Comparison of ENCODE assay signal across 15 cellular contexts in genomic region chr15:40956543-40956982, GRCh38. TPM values are rescaled to one million over a fixed set of nuclear protein-coding genes. Genes with fewer than 3 reads are reported as not detected.
DNase-seq lines count a peak whose midpoint lies in the region; TF ChIP-seq lines count a peak whose summit lies in the region.
"Had no signal": no experiment of that assay in that cellular context is flagged by ENCODE, and none has a peak within 500 bp of the region (broad histone marks: within the 10 kb centered on the region; RNA-seq: fewer than 3 reads in every experiment).

No MANE protein-coding gene starts in this region.

- TF ChIP-seq POLR2A in lower leg skin (IDR thresholded peaks at IDR 0.05): no peak

- H2AK5ac ChIP-seq in mesenchymal stem cell (ENCODE audit: low read length, severe bottlenecking): no peak overlapping the region

- H2BK15ac ChIP-seq in mesenchymal stem cell (ENCODE audit: low read depth, poor library complexity, severe bottlenecking): no peak overlapping the region

- peaks cover 8% of the 10 kb centered on the region for H3K79me1 ChIP-seq in mesenchymal stem cell (replicated peaks; ENCODE audit: low read length, poor library complexity, severe bottlenecking)

- H3K23ac ChIP-seq in mesenchymal stem cell (ENCODE audit: low read length in 2 of 2): peak overlapping the region in 1 of 2 experiments; percentile 67

- H3K18ac ChIP-seq in mesenchymal stem cell (ENCODE audit: low read depth in 1 of 2, low read length in 2 of 2): peak overlapping the region in 1 of 2 experiments; percentile 0

- H3K36me3 Mint-ChIP-seq in MCF 10A (ENCODE audit: insufficient read depth, unreplicated experiment): peaks cover 19% of the 10 kb centered on the region
- no peaks in the 10 kb centered on the region for H3K36me3 Mint-ChIP-seq in type B pancreatic cell
- H3K36me3 Mint-ChIP-seq in mesothelial cell of epicardium: peaks cover 2% of the 10 kb centered on the region
- H3K36me3 Mint-ChIP-seq: CD14-positive monocyte had no signal

- H3K9me3 Mint-ChIP-seq in MCF 10A (ENCODE audit: unreplicated experiment): no peaks in the 10 kb centered on the region
- no peaks in the 10 kb centered on the region for H3K9me3 Mint-ChIP-seq in type B pancreatic cell
- no peaks in the 10 kb centered on the region for H3K9me3 Mint-ChIP-seq in mesothelial cell of epicardium
- H3K9me3 Mint-ChIP-seq: central memory CD8-positive, alpha-beta T cell had no signal

- H3K9ac ChIP-seq in mammary epithelial cell (ENCODE audit: insufficient read depth, low read length): no peak overlapping the region
- no peak overlapping the region for H3K9ac ChIP-seq in mesenchymal stem cell (ENCODE audit: low read length)

- H2BK12ac ChIP-seq in mesenchymal stem cell (ENCODE audit: low read length in 2 of 2): peak overlapping the region; percentile 3 to 38

- no peak overlapping the region for H3K4ac ChIP-seq in mesenchymal stem cell (ENCODE audit: low read depth in 1 of 2, low read length in 2 of 2)

- no peaks in the 10 kb centered on the region for H4K20me1 ChIP-seq in mammary epithelial cell (ENCODE audit: insufficient read depth, low read length)

- no peaks in the 10 kb centered on the region for H3K79me2 ChIP-seq in mammary epithelial cell (ENCODE audit: insufficient read depth, low read length)

- peak overlapping the region; percentile 7 for H3K27ac Mint-ChIP-seq in MCF 10A (ENCODE audit: low read depth, unreplicated experiment)
- H3K27ac Mint-ChIP-seq in type B pancreatic cell: peak overlapping the region; percentile 55
- H3K27ac Mint-ChIP-seq in mesothelial cell of epicardium: no peak overlapping the region

- no peak overlapping the region for H2BK5ac ChIP-seq in mesenchymal stem cell (ENCODE audit: low read depth, low read length, poor library complexity, severe bottlenecking)

- intact Hi-C loops in MCF 10A (cut with micrococcal nuclease) (no loop called here), mammary epithelial cell (cut with micrococcal nuclease) (loop anchor here (10.0 kb wide), 1 partner anchor 378 kb away; the partner anchor contains the start of genes NUSAP1 and OIP5), ascending aorta (cut with DNase I) (no loop called here), lower leg skin (cut with DNase I; ENCODE audit: low total_unique reads) (no loop called here)

- in situ Hi-C loops in mammary epithelial cell (cut with MboI; ENCODE audit: low sequenced_read_pairs in 2 of 2): no loop called here

- no peak overlapping the region for H4K8ac ChIP-seq in mesenchymal stem cell (ENCODE audit: low read length)

- H3K27me3 Mint-ChIP-seq in MCF 10A (ENCODE audit: insufficient read depth, unreplicated experiment) (no peaks in the 10 kb centered on the region), type B pancreatic cell (peaks cover 13% of the 10 kb centered on the region), mesothelial cell of epicardium (ENCODE audit: low read depth) (peaks cover 13% of the 10 kb centered on the region)

- peaks cover 38% of the 10 kb centered on the region for H3K4me1 Mint-ChIP-seq in MCF 10A (ENCODE audit: insufficient read depth, unreplicated experiment)
- H3K4me1 Mint-ChIP-seq in type B pancreatic cell (ENCODE audit: unreplicated experiment): peaks cover 28% of the 10 kb centered on the region
- H3K4me1 Mint-ChIP-seq in mesothelial cell of epicardium: peaks cover 15% of the 10 kb centered on the region

- no peak overlapping the region for H2AFZ ChIP-seq in mammary epithelial cell (ENCODE audit: low read depth, low read length)
- H2AFZ ChIP-seq in mesenchymal stem cell (ENCODE audit: low read depth, low read length): no peak overlapping the region

- no peaks in the 10 kb centered on the region for H3K27me3 ChIP-seq in mammary epithelial cell (ENCODE audit: insufficient read depth, low read length)
- no peaks in the 10 kb centered on the region for H3K27me3 ChIP-seq in ascending aorta
- H3K27me3 ChIP-seq in mesenchymal stem cell (ENCODE audit: control insufficient read depth in 1 of 2, insufficient read depth in 1 of 2, low read length in 2 of 2): peaks cover 0 to 9% of the 10 kb centered on the region in 2 experiments

- dilution Hi-C loops in mammary epithelial cell (cut with HindIII; ENCODE audit: low sequenced_read_pairs): no loop called here

- H3K9me3 ChIP-seq in mammary epithelial cell (replicated peaks; ENCODE audit: insufficient read depth, low read length): no peaks in the 10 kb centered on the region
- no peaks in the 10 kb centered on the region for H3K9me3 ChIP-seq in ascending aorta
- no peaks in the 10 kb centered on the region for H3K9me3 ChIP-seq in mesenchymal stem cell (ENCODE audit: control insufficient read depth, low read length)

- WGBS in mammary epithelial cell (ENCODE audit: low coverage, missing lambda C conversion rate): 59% methylated on average over 3 of the region's 3 CpGs
- 91% methylated on average over 3 of the region's 3 CpGs for WGBS in mesenchymal stem cell
- 100% methylated on average over 3 of the region's 3 CpGs for WGBS in lower leg skin, 2 donors

- H2BK120ac ChIP-seq in mesenchymal stem cell (ENCODE audit: low read depth, low read length): no peak overlapping the region

- no peaks in the 10 kb centered on the region for H3K36me3 ChIP-seq in mammary epithelial cell (ENCODE audit: insufficient read depth, low read length)
- H3K36me3 ChIP-seq in ascending aorta: no peaks in the 10 kb centered on the region
- H3K36me3 ChIP-seq in mesenchymal stem cell (ENCODE audit: control insufficient read depth in 1 of 2, insufficient read depth in 2 of 2, low read depth in 1 of 2, low read length in 2 of 2): peaks cover 0 to 22% of the 10 kb centered on the region in 2 experiments

- peak overlapping the region in 1 of 2 experiments; percentile 1 for H3K14ac ChIP-seq in mesenchymal stem cell (ENCODE audit: low read length in 2 of 2)

- no peak for TF ChIP-seq CTCF in MCF 10A (IDR thresholded peaks at IDR 0.05; ENCODE audit: unreplicated experiment)
- TF ChIP-seq CTCF in mammary epithelial cell (conservative IDR thresholded peaks at IDR 0.05 in 1 of 2, IDR thresholded peaks at IDR 0.05 in 1 of 2; ENCODE audit: extremely low read depth in 1 of 2, insufficient read depth in 1 of 2, low read depth in 1 of 2, low read length in 2 of 2): no peak
- TF ChIP-seq CTCF in ascending aorta (IDR thresholded peaks at IDR 0.05): no peak
- no peak for TF ChIP-seq CTCF in type B pancreatic cell (conservative IDR thresholded peaks at IDR 0.05)
- no peak for TF ChIP-seq CTCF in mesothelial cell of epicardium (IDR thresholded peaks at IDR 0.05; ENCODE audit: unreplicated experiment)
- TF ChIP-seq CTCF in lower leg skin (IDR thresholded peaks at IDR 0.05): no peak

- BruUV-seq in MCF 10A (replicated peaks; lab: Mats Ljungman, UMichigan) (no TSS peak), mammary epithelial cell (replicated peaks; lab: Mats Ljungman, UMichigan) (no TSS peak)

- H3K4me3 ChIP-seq in mammary epithelial cell (replicated peaks in 1 of 3; ENCODE audit: insufficient read depth in 1 of 3, low read depth in 2 of 3, low read length in 3 of 3) (no peak overlapping the region), ascending aorta (no peak overlapping the region), mesenchymal stem cell (ENCODE audit: insufficient read depth in 1 of 2, low read depth in 1 of 2, low read length in 2 of 2) (no peak overlapping the region), lower leg skin (ENCODE audit: low read depth, poor library complexity, severe bottlenecking) (no peak overlapping the region)

- H3K27ac ChIP-seq in mammary epithelial cell (ENCODE audit: insufficient read depth, low read depth, low read length) (no peak overlapping the region), ascending aorta (peak overlapping the region; percentile 82 to 87), mesenchymal stem cell (ENCODE audit: low read length, poor library complexity, severe bottlenecking) (no peak overlapping the region)

- H3K4me3 Mint-ChIP-seq in MCF 10A (ENCODE audit: unreplicated experiment) (peak overlapping the region; percentile 45), type B pancreatic cell (peak overlapping the region; percentile 59), mesothelial cell of epicardium (no peak overlapping the region)
- H3K4me3 Mint-ChIP-seq: central memory CD8-positive, alpha-beta T cell had no signal

- CTCF ChIA-PET in MCF 10A (lab: Yijun Ruan, JAX): interaction anchor here (0.6 to 7.2 kb wide), 3 partner anchors 16 to 263 kb away, joined by 5 to 59 read pairs (median 8); no protein-coding TSS in a partner anchor
- CTCF ChIA-PET in mammary epithelial cell (lab: Charles Lee; ENCODE audit: low non-redundant PET): no interaction called here

- POLR2A ChIA-PET in MCF 10A (lab: Yijun Ruan, JAX): interaction anchor here (2.0 kb wide), 1 partner anchor 14 kb away, joined by 4 read pairs; no protein-coding TSS in a partner anchor

- no peak overlapping the region for H4K91ac ChIP-seq in mesenchymal stem cell (ENCODE audit: low read length)

- no peak for DNase-seq in MCF 10A (ENCODE audit: unreplicated experiment)
- no peak for DNase-seq in mammary epithelial cell
- no peak for DNase-seq in ascending aorta (ENCODE audit: low spot score in 2 of 2)
- DNase-seq in mesenchymal stem cell: no peak
- DNase-seq in type B pancreatic cell (ENCODE audit: extremely low spot score, unreplicated experiment): no peak
- DNase-seq in mesothelial cell of epicardium (ENCODE audit: low spot score in 2 of 2, unreplicated experiment in 2 of 2): no peak
- DNase-seq in lower leg skin (ENCODE audit: low spot score in 2 of 2): no peak
- DNase-seq in stimulated activated CD4-positive, alpha-beta T cell treated with anti-CD3 and anti-CD28 coated beads, Interleukin-2, amount 100 ng/mL, for 48 hours: no peak
- DNase-seq: GDM1; NCI-H1417 treated with DMSO at 0.1 percent for 48 hours; NCI-H748 treated with DMSO at 0.1 percent for 48 hours; SHP77; stimulated activated CD4-positive, alpha-beta T cell treated with anti-CD3 and anti-CD28 coated beads, Interleukin-4, amount 100 ng/mL, for 24 hours had no signal

- H3K4me1 ChIP-seq in mammary epithelial cell (ENCODE audit: insufficient read depth, low read length) (peaks cover 20% of the 10 kb centered on the region), ascending aorta (peaks cover 7 to 36% of the 10 kb centered on the region in 2 donors), mesenchymal stem cell (ENCODE audit: control insufficient read depth, insufficient read depth, low read depth, low read length) (peaks cover 37% of the 10 kb centered on the region)

- H3K4me2 ChIP-seq in mammary epithelial cell (ENCODE audit: insufficient read depth, low read depth, low read length): no peak overlapping the region
- no peak overlapping the region for H3K4me2 ChIP-seq in mesenchymal stem cell (ENCODE audit: low read length, poor library complexity, severe bottlenecking)

RNA-seq across cellular contexts. Expression of gene CHAC1, which starts 3.3 kb away (rescaled TPM):
- total RNA-seq in MCF 10A (2022): 35.5 and 49.4 TPM in 2 replicates
- 100 to 1,000 TPM in 1 of 2 donors, 10 to 100 TPM in 1; 72.4 to 127 TPM for total RNA-seq in mammary epithelial cell
- polyA plus RNA-seq in mammary epithelial cell: 30.9 TPM
- polyA minus RNA-seq in mammary epithelial cell: 37.2 TPM
- total RNA-seq in ascending aorta: 28.5 TPM
- polyA plus RNA-seq in mesenchymal stem cell (2013, experiment 1 of 2): 88.1 TPM
- 81.3 TPM for polyA plus RNA-seq in mesenchymal stem cell (2013, experiment 2 of 2)
- total RNA-seq in type B pancreatic cell (ENCODE audit: low replicate concordance): 7.8 and 12.9 TPM in 2 replicates
- 2.7 to 3.2 TPM (median 3.1 TPM) in 3 replicates for total RNA-seq in mesothelial cell of epicardium
- total RNA-seq in lower leg skin: 10 to 100 TPM in 1 of 4 donors, 1 to 10 TPM in 1, under 1 TPM in 1, not detected in 1; 0.81 to 13.6 (median 4.4) TPM
- polyA plus RNA-seq: CD14-positive monocyte had no signal

RNA-seq across cellular contexts. Expression of gene DLL4, which starts 27.4 kb away (rescaled TPM):
- 0.10 TPM in 1 of 2 replicates, not detected in the other for total RNA-seq in MCF 10A (2022)
- under 1 TPM in 1 of 2 donors, not detected in 1; under 0.01 TPM for total RNA-seq in mammary epithelial cell
- not detected for polyA plus RNA-seq in mammary epithelial cell
- not detected for polyA minus RNA-seq in mammary epithelial cell
- total RNA-seq in ascending aorta: 30.2 TPM
- 25.3 TPM for polyA plus RNA-seq in mesenchymal stem cell (2013, experiment 1 of 2)
- 25.3 TPM for polyA plus RNA-seq in mesenchymal stem cell (2013, experiment 2 of 2)
- total RNA-seq in type B pancreatic cell (ENCODE audit: low replicate concordance): 2.9 and 5.9 TPM in 2 replicates
- 0.20 to 0.31 TPM (median 0.24 TPM) in 3 replicates for total RNA-seq in mesothelial cell of epicardium
- 1 to 10 TPM; 4.0 to 8.3 (median 5.1) TPM for total RNA-seq in lower leg skin
- polyA plus RNA-seq: CD14-positive monocyte had no signal

Comparison
In these comparisons a context has a peak if more than half of its experiments do, and no peak if none do; other contexts are left out.
1. H3K27ac ChIP-seq: peak in ascending aorta (2 of 2); none in mammary epithelial cell (single experiment) and mesenchymal stem cell (single experiment).